21 cellular contexts compared by ENCODE assay signal in the genomic region with DNA sequence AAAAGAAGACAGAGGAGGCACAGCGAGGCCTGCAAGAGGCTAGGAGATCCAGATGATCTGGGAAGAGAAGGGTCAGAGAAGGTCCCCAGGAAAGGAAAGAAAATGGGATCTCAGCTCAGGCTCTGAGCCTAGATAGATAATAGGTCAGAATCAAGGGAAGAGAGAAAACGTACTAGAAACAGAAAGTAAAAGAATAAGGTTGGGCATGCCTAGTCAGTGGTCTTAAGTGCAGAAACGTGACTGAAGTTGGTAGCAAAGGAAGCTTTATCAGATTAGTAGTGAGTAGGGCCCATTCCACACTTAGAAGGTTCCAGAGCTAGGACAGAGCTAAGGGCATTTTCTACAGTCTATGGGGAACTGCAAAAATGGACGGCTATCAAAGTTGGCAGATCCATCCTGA.
DNase-seq lines count a peak whose midpoint lies in the region; ATAC-seq, FAIRE-seq and TF ChIP-seq lines count a peak whose summit lies in the region.
"Had no signal": no experiment of that assay in that cellular context is flagged by ENCODE, and none has a peak within 500 bp of the region (broad histone marks: within the 10 kb centered on the region; RNA-seq: fewer than 3 reads in every experiment).

No MANE protein-coding gene starts in this region.

- H3K4me3 ChIP-seq in small intestine (ENCODE audit: low read depth in 1 of 2, low read length in 2 of 2) (no peak overlapping the region), testis (no peak overlapping the region)
- H3K4me3 ChIP-seq: esophagus muscularis mucosa, psoas muscle had no signal

- H3K27me3 ChIP-seq in small intestine (ENCODE audit: control insufficient read depth in 2 of 2, insufficient read depth in 2 of 2, low read length in 2 of 2) (no peaks in the 10 kb centered on the region), testis (no peaks in the 10 kb centered on the region)
- H3K27me3 ChIP-seq: esophagus muscularis mucosa had no signal

- no peak for TF ChIP-seq POLR2A in testis (IDR thresholded peaks at IDR 0.05)

- H3K27ac Mint-ChIP-seq in stimulated activated naive CD8-positive, alpha-beta T cell treated with anti-CD3 and anti-CD28 coated beads, Interleukin-15, Interleukin-2, amounts not matched to agents 100 ng/mL and 50 ng/mL, for 24 hours: peak overlapping the region; percentile 32
- H3K27ac Mint-ChIP-seq in activated T-helper 2 cell treated with anti-CD3 and anti-CD28 coated beads, Interferon-gamma antibody, Interleukin-2, Interleukin-4, amounts not matched to agents 10 μg/mL and 5 μg/mL and 100 μg/mL, durations not matched to agents 14 hours and 24 hours and 36 hours: no peak overlapping the region

- H3K4me1 ChIP-seq in small intestine (ENCODE audit: control insufficient read depth in 2 of 2, insufficient read depth in 1 of 2, low read depth in 1 of 2, low read length in 1 of 2) (no peaks in the 10 kb centered on the region), testis (no peaks in the 10 kb centered on the region)
- H3K4me1 ChIP-seq: psoas muscle had no signal

- no peak overlapping the region for H3K4me3 Mint-ChIP-seq in stimulated activated naive CD8-positive, alpha-beta T cell treated with anti-CD3 and anti-CD28 coated beads, Interleukin-15, Interleukin-2, amounts not matched to agents 100 ng/mL and 50 ng/mL, for 24 hours
- peak overlapping the region; percentile 43 for H3K4me3 Mint-ChIP-seq in activated T-helper 2 cell treated with anti-CD3 and anti-CD28 coated beads, Interferon-gamma antibody, Interleukin-2, Interleukin-4, amounts not matched to agents 10 μg/mL and 5 μg/mL and 100 μg/mL, durations not matched to agents 14 hours and 24 hours and 36 hours (ENCODE audit: low read depth)

- no peaks in the 10 kb centered on the region for H3K9me3 Mint-ChIP-seq in stimulated activated naive CD8-positive, alpha-beta T cell treated with anti-CD3 and anti-CD28 coated beads, Interleukin-15, Interleukin-2, amounts not matched to agents 100 ng/mL and 50 ng/mL, for 24 hours
- H3K9me3 Mint-ChIP-seq in activated T-helper 2 cell treated with anti-CD3 and anti-CD28 coated beads, Interferon-gamma antibody, Interleukin-2, Interleukin-4, amounts not matched to agents 10 μg/mL and 5 μg/mL and 100 μg/mL, durations not matched to agents 14 hours and 24 hours and 36 hours: no peaks in the 10 kb centered on the region

- H3K9me3 ChIP-seq in small intestine (ENCODE audit: control insufficient read depth, low read depth) (no peaks in the 10 kb centered on the region), testis (no peaks in the 10 kb centered on the region)
- H3K9me3 ChIP-seq: esophagus muscularis mucosa, psoas muscle had no signal

- no peak for TF ChIP-seq CTCF in testis (IDR thresholded peaks at IDR 0.05)

- H3K36me3 Mint-ChIP-seq in stimulated activated naive CD8-positive, alpha-beta T cell treated with anti-CD3 and anti-CD28 coated beads, Interleukin-15, Interleukin-2, amounts not matched to agents 100 ng/mL and 50 ng/mL, for 24 hours (ENCODE audit: low read depth): peaks cover 48% of the 10 kb centered on the region
- peaks cover 34% of the 10 kb centered on the region for H3K36me3 Mint-ChIP-seq in activated T-helper 2 cell treated with anti-CD3 and anti-CD28 coated beads, Interferon-gamma antibody, Interleukin-2, Interleukin-4, amounts not matched to agents 10 μg/mL and 5 μg/mL and 100 μg/mL, durations not matched to agents 14 hours and 24 hours and 36 hours (ENCODE audit: low read depth)

- 56 to 77% (median 65%) methylated on average over 4 of the region's 4 CpGs for WGBS in small intestine, 3 donors
- 73% methylated on average over 4 of the region's 4 CpGs for WGBS in testis, 2 donors

- no peak for FAIRE-seq in small intestine (lab: Jason Lieb, UNC)
- FAIRE-seq: islet of Langerhans had no signal

- intact Hi-C loops in activated T-helper 2 cell treated with anti-CD3 and anti-CD28 coated beads, Interferon-gamma antibody, Interleukin-2, Interleukin-4, amounts not matched to agents 10 μg/mL and 5 μg/mL and 100 μg/mL, durations not matched to agents 14 hours and 24 hours and 36 hours (cut with micrococcal nuclease): no loop called here
- intact Hi-C loops in testis (cut with DNase I; ENCODE audit: low total_unique reads): no loop called here

- ATAC-seq in stimulated activated naive CD8-positive, alpha-beta T cell treated with anti-CD3 and anti-CD28 coated beads, Interleukin-15, Interleukin-2, amounts not matched to agents 100 U/mL and 50 U/mL, for 24 hours: no peak
- peak; percentile 36 for ATAC-seq in HG02759 (IDR thresholded peaks at IDR 0.05; ENCODE audit: unreplicated experiment)
- no peak for ATAC-seq in GM19452 (IDR thresholded peaks at IDR 0.05; ENCODE audit: unreplicated experiment)
- ATAC-seq: Panc1; SK-N-SH treated with all-trans-retinoic acid at 6 μM for 48 hours; stimulated activated naive CD8-positive, alpha-beta T cell treated with anti-CD3 and anti-CD28 coated beads, Interleukin-15, amount 100 ng/mL, for 72 hours had no signal

- no peaks in the 10 kb centered on the region for H3K27me3 Mint-ChIP-seq in stimulated activated naive CD8-positive, alpha-beta T cell treated with anti-CD3 and anti-CD28 coated beads, Interleukin-15, Interleukin-2, amounts not matched to agents 100 ng/mL and 50 ng/mL, for 24 hours
- H3K27me3 Mint-ChIP-seq in activated T-helper 2 cell treated with anti-CD3 and anti-CD28 coated beads, Interferon-gamma antibody, Interleukin-2, Interleukin-4, amounts not matched to agents 10 μg/mL and 5 μg/mL and 100 μg/mL, durations not matched to agents 14 hours and 24 hours and 36 hours (ENCODE audit: low read depth): no peaks in the 10 kb centered on the region
- H3K27me3 Mint-ChIP-seq: stimulated activated naive CD8-positive, alpha-beta T cell treated with anti-CD3 and anti-CD28 coated beads, Interleukin-15, amount 100 ng/mL, for 72 hours had no signal

- peaks cover 24% of the 10 kb centered on the region for H3K4me1 Mint-ChIP-seq in stimulated activated naive CD8-positive, alpha-beta T cell treated with anti-CD3 and anti-CD28 coated beads, Interleukin-15, Interleukin-2, amounts not matched to agents 100 ng/mL and 50 ng/mL, for 24 hours (ENCODE audit: low read depth)
- peaks cover 40% of the 10 kb centered on the region for H3K4me1 Mint-ChIP-seq in activated T-helper 2 cell treated with anti-CD3 and anti-CD28 coated beads, Interferon-gamma antibody, Interleukin-2, Interleukin-4, amounts not matched to agents 10 μg/mL and 5 μg/mL and 100 μg/mL, durations not matched to agents 14 hours and 24 hours and 36 hours (ENCODE audit: low read depth)

- DNase-seq in stimulated activated naive CD8-positive, alpha-beta T cell treated with anti-CD3 and anti-CD28 coated beads, Interleukin-15, Interleukin-2, amounts not matched to agents 100 U/mL and 50 U/mL, for 24 hours: no peak
- no peak for DNase-seq in activated T-helper 2 cell treated with anti-CD3 and anti-CD28 coated beads, Interferon-gamma antibody, Interleukin-2, Interleukin-4, amounts not matched to agents 10 μg/mL and 5 μg/mL and 100 μg/mL, durations not matched to agents 14 hours and 24 hours and 36 hours (ENCODE audit: low spot score)
- DNase-seq in small intestine: no peak
- DNase-seq in testis: no peak
- no peak for DNase-seq in activated naive CD4-positive, alpha-beta T cell treated with anti-CD3 and anti-CD28 coated beads, Interleukin-2, amount 50 U/mL, for 16 hours
- DNase-seq: dermis blood vessel endothelial cell; head of caudate nucleus; IMR-90; mesenchymal stem cell; NCI-H1048; NCI-H2081 treated with DMSO at 0.1 percent for 48 hours; NCI-H748 treated with DMSO at 0.1 percent for 48 hours; psoas muscle; stimulated activated naive CD8-positive, alpha-beta T cell treated with anti-CD3 and anti-CD28 coated beads, Interleukin-15, amount 100 ng/mL, for 72 hours had no signal

- H3K36me3 ChIP-seq in small intestine (ENCODE audit: control insufficient read depth in 2 of 2, insufficient read depth in 2 of 2, low read length in 2 of 2): peaks cover 0 to 6% of the 10 kb centered on the region in 2 donors
- H3K36me3 ChIP-seq in testis (ENCODE audit: low read depth, missing control alignments): no peaks in the 10 kb centered on the region

- H3K27ac ChIP-seq in small intestine (ENCODE audit: low read depth in 1 of 2, low read length in 1 of 2) (no peak overlapping the region), testis (no peak overlapping the region)
- H3K27ac ChIP-seq: esophagus muscularis mucosa, psoas muscle had no signal
